In the genomic region with DNA sequence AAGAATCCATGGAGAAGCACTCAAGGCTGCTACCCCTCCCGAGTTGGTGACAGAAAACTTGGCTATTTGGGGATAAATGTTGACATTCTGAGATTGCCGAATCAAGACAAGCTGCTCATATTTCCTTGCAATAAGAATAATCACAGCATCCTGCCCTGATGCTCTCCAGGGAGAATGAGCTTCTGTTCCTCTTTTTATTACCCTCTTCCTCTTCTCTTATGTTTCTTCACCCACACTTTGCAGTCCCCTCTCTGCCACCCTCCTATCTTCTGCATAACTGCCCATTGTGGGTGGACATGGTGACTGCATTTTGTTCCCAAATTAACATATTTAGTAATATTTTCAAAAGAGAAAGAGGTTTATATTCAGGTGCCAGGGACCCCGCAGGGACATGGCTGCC, we compare ENCODE assay signal across 13 cellular contexts. TPM values are rescaled to one million over a fixed set of nuclear protein-coding genes. Genes with fewer than 3 reads are reported as not detected.
DNase-seq lines count a peak whose midpoint lies in the region; ATAC-seq, FAIRE-seq and TF ChIP-seq lines count a peak whose summit lies in the region.
"Had no signal": no experiment of that assay in that cellular context is flagged by ENCODE, and none has a peak within 500 bp of the region (broad histone marks: within the 10 kb centered on the region; RNA-seq: fewer than 3 reads in every experiment).

No MANE protein-coding gene starts in this region.

- H3K9me3 ChIP-seq in naive thymus-derived CD4-positive, alpha-beta T cell (ENCODE audit: control insufficient read depth in 2 of 3, low read length in 3 of 3), result no peaks in the 10 kb centered on the region
- H3K9me3 ChIP-seq in tibial artery, result no peaks in the 10 kb centered on the region

- H3K36me3 Mint-ChIP-seq in naive thymus-derived CD4-positive, alpha-beta T cell, result peaks cover 0 to under 1% (median 0%) of the 10 kb centered on the region in 5 donors

- no peaks in the 10 kb centered on the region for H3K27me3 ChIP-seq in naive thymus-derived CD4-positive, alpha-beta T cell (ENCODE audit: control insufficient read depth in 2 of 2, insufficient read depth in 2 of 2, low read length in 2 of 2)
- H3K27me3 ChIP-seq in tibial artery, result peaks cover 0 to 2% of the 10 kb centered on the region in 2 donors
- H3K27me3 ChIP-seq: dorsolateral prefrontal cortex had no signal

- intact Hi-C loops in naive thymus-derived CD4-positive, alpha-beta T cell (cut with micrococcal nuclease), result no loop called here
- intact Hi-C loops in tibial artery (cut with DNase I; ENCODE audit: low total_unique reads), result no loop called here

- no peak for DNase-seq in naive thymus-derived CD4-positive, alpha-beta T cell
- DNase-seq in COLO829 (ENCODE audit: low spot score) (no peak), tibial artery (no peak), frontal cortex (ENCODE audit: low spot score in 2 of 2) (no peak)
- DNase-seq in stimulated activated CD4-positive, alpha-beta T cell treated with anti-CD3 and anti-CD28 coated beads, Interleukin-4, amount 100 ng/mL, for 4 hours, result no peak
- DNase-seq: activated effector memory CD4-positive, alpha-beta T cell treated with Interleukin-2 at 50 U/mL for 16 hours; dorsolateral prefrontal cortex; NCI-H226; T-helper 9 cell had no signal

- H3K4me1 Mint-ChIP-seq in naive thymus-derived CD4-positive, alpha-beta T cell, result peaks cover 0 to 3% (median 0%) of the 10 kb centered on the region in 7 donors

- CTCF ChIA-PET in naive thymus-derived CD4-positive, alpha-beta T cell (lab: Charles Lee), result no interaction called here

- POLR2A ChIA-PET in naive thymus-derived CD4-positive, alpha-beta T cell (lab: Charles Lee), result no interaction called here

- FAIRE-seq in frontal cortex (lab: Jason Lieb, UNC), result no peak

- H3K36me3 ChIP-seq in naive thymus-derived CD4-positive, alpha-beta T cell (ENCODE audit: control insufficient read depth in 2 of 3, insufficient read depth in 3 of 3, low read length in 3 of 3), result no peaks in the 10 kb centered on the region
- no peaks in the 10 kb centered on the region for H3K36me3 ChIP-seq in tibial artery

- no peaks in the 10 kb centered on the region for H3K9me3 Mint-ChIP-seq in naive thymus-derived CD4-positive, alpha-beta T cell

- H3K27ac Mint-ChIP-seq in naive thymus-derived CD4-positive, alpha-beta T cell, result no peak overlapping the region

- no peak overlapping the region for H3K27ac ChIP-seq in naive thymus-derived CD4-positive, alpha-beta T cell (ENCODE audit: low read depth, low read length)
- no peak overlapping the region for H3K27ac ChIP-seq in tibial artery
- H3K27ac ChIP-seq: dorsolateral prefrontal cortex, parathyroid adenoma had no signal

- ATAC-seq in GM18870 (IDR thresholded peaks at IDR 0.05; ENCODE audit: unreplicated experiment) (peak; percentile 76), HG02571 (IDR thresholded peaks at IDR 0.05; ENCODE audit: unreplicated experiment) (peak; percentile 54), HG03558 (IDR thresholded peaks at IDR 0.05; ENCODE audit: extremely low read depth, unreplicated experiment) (peak; percentile 51)
- peak; percentile 73 for ATAC-seq in naive thymus-derived CD4-positive, alpha-beta T cell

- no peak for TF ChIP-seq CTCF in tibial artery (IDR thresholded peaks at IDR 0.05)

- H3K4me1 ChIP-seq in naive thymus-derived CD4-positive, alpha-beta T cell (ENCODE audit: control insufficient read depth in 2 of 2, insufficient read depth in 2 of 2, low read length in 2 of 2), result no peaks in the 10 kb centered on the region
- no peaks in the 10 kb centered on the region for H3K4me1 ChIP-seq in tibial artery
- H3K4me1 ChIP-seq: parathyroid adenoma had no signal

- H3K4me3 Mint-ChIP-seq in naive thymus-derived CD4-positive, alpha-beta T cell, result no peak overlapping the region

- peaks cover 6 to 35% (median 18%) of the 10 kb centered on the region in 5 donors for H3K27me3 Mint-ChIP-seq in naive thymus-derived CD4-positive, alpha-beta T cell

- no peak overlapping the region for H3K4me3 ChIP-seq in naive thymus-derived CD4-positive, alpha-beta T cell (ENCODE audit: low read length)
- H3K4me3 ChIP-seq in tibial artery, result no peak overlapping the region
- H3K4me3 ChIP-seq: dorsolateral prefrontal cortex had no signal

RNA-seq across cellular contexts. Expression of gene MSGN1, which starts 11.9 kb away (rescaled TPM):
- not detected for total RNA-seq in naive thymus-derived CD4-positive, alpha-beta T cell
- not detected for polyA plus RNA-seq in naive thymus-derived CD4-positive, alpha-beta T cell
- not detected for total RNA-seq in frontal cortex
- total RNA-seq: dorsolateral prefrontal cortex had no signal

RNA-seq across cellular contexts. Expression of gene GEN1, which starts 50.4 kb away (rescaled TPM):
- total RNA-seq in naive thymus-derived CD4-positive, alpha-beta T cell, result 10 to 100 TPM in 2 of 5 experiments, 1 to 10 TPM in 3; 5.6 to 25.8 (median 8.0) TPM
- 1 to 10 TPM in 1 of 2 donors, under 1 TPM in 1; 0.44 to 1.2 TPM for polyA plus RNA-seq in naive thymus-derived CD4-positive, alpha-beta T cell
- total RNA-seq in frontal cortex, result 5.3 TPM

RNA-seq across cellular contexts. Expression of gene SMC6, which starts 50.7 kb away (rescaled TPM):
- total RNA-seq in naive thymus-derived CD4-positive, alpha-beta T cell, result 10 to 100 TPM in 4 of 5 experiments, 1 to 10 TPM in 1; 7.9 to 35.6 (median 14.6) TPM
- 10 to 100 TPM in 1 of 2 donors, 1 to 10 TPM in 1; 9.1 to 11.5 TPM for polyA plus RNA-seq in naive thymus-derived CD4-positive, alpha-beta T cell
- 35.5 TPM for total RNA-seq in frontal cortex
